Comparison of ENCODE assay signal across 27 cellular contexts in the genomic region with DNA sequence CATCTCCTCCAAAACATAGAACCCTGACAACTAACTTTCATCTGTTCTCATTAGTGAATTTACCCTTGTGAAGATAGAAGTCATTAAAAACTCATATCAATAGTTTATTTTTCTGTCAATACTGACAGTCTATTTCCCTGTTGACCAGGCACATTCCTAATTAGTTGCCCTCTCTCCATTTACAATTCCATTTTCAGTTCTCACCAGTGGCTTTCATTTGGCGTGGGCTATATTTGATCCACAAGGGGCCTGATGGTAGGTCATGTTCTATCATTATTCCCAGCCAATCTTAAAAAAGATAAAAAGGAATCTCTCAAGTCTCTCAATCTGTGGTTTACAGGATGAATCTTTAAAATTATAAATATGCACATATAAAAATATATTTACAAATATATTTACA. TPM values are rescaled to one million over a fixed set of nuclear protein-coding genes. Genes with fewer than 3 reads are reported as not detected.
DNase-seq lines count a peak whose midpoint lies in the region; ATAC-seq, FAIRE-seq and TF ChIP-seq lines count a peak whose summit lies in the region.
"Had no signal": no experiment of that assay in that cellular context is flagged by ENCODE, and none has a peak within 500 bp of the region (broad histone marks: within the 10 kb centered on the region; RNA-seq: fewer than 3 reads in every experiment).

No MANE protein-coding gene starts in this region.

- peak overlapping the region; percentile 7 for H3K4me3 Mint-ChIP-seq in activated naive CD8-positive, alpha-beta T cell treated with anti-CD3 and anti-CD28 coated beads for 36 hours
- H3K4me3 Mint-ChIP-seq in activated naive CD8-positive, alpha-beta T cell treated with anti-CD3 and anti-CD28 coated beads, Interleukin-2, amount 50 U/mL, for 24 hours, result no peak overlapping the region
- no peak overlapping the region for H3K4me3 Mint-ChIP-seq in H9
- H3K4me3 Mint-ChIP-seq: activated naive CD8-positive, alpha-beta T cell treated with anti-CD3 and anti-CD28 coated beads, Interleukin-2, amount 10 ng/mL, durations not matched to agents 7 days and 5 days; memory B cell; naive thymus-derived CD4-positive, alpha-beta T cell; T-cell had no signal

- H2BK120ac ChIP-seq in H9 (ENCODE audit: low read depth, low read length, poor library complexity, severe bottlenecking), result no peak overlapping the region

- H3K27ac ChIP-seq in PC-3 (ENCODE audit: low read length) (0 out of 2 replicates have a peak overlapping the region, but pooled peaks have one; percentile 14), esophagus squamous epithelium (peak overlapping the region in 3 of 4 donors; percentile 21 to 63 (median 50)), spleen (peak overlapping the region in 6 of 8 donors; percentile 10 to 94 (median 26)), H9 (ENCODE audit: insufficient read length, low read depth, low read length) (no peak overlapping the region)
- H3K27ac ChIP-seq: BLaER1 treated with 17β-estradiol and CSF1 and Interleukin-3, amounts not matched to agents 10 nM and 100 nM; body of pancreas; upper lobe of right lung had no signal

- CTCF ChIA-PET in PC-3 (lab: Charles Lee), result no interaction called here

- no peak overlapping the region for H2BK15ac ChIP-seq in H9 (ENCODE audit: low read depth, low read length)

- H3K4me2 ChIP-seq in PC-3 (ENCODE audit: low read length) (peak overlapping the region; percentile 17; the same call in 1 of the 2 replicates), H9 (ENCODE audit: insufficient read depth, insufficient read length, low read length) (no peak overlapping the region)

- no peak overlapping the region for H3K18ac ChIP-seq in H9 (ENCODE audit: insufficient read length, low read depth, low read length)

- H3F3A ChIP-seq in PC-3 (ENCODE audit: low read length, unreplicated experiment), result no peaks in the 10 kb centered on the region

- H3K23ac ChIP-seq in H9 (ENCODE audit: insufficient read length, low read depth, low read length), result no peak overlapping the region

- H4K8ac ChIP-seq in H9 (replicated peaks; ENCODE audit: insufficient read length, low read depth, low read length), result no peak overlapping the region

- no peaks in the 10 kb centered on the region for H3K9me2 ChIP-seq in PC-3 (replicated peaks; ENCODE audit: low read length)

- 73 to 75% methylated on average over 1 of the region's 1 CpG for WGBS in esophagus squamous epithelium, 2 donors
- 72 to 86% (median 77%) methylated on average over 1 of the region's 1 CpG for whole genome bisulfite sequencing in spleen, 5 donors
- WGBS in H9 (ENCODE audit: extremely low coverage, insufficient read length, low lambda C conversion rate), result no CpG with 5 or more reads among the region's 1 CpG

- no peak overlapping the region for H3K9ac ChIP-seq in PC-3 (ENCODE audit: low read length)
- no peak overlapping the region for H3K9ac ChIP-seq in H9 (ENCODE audit: extremely low read depth, insufficient read length, low read length)
- H3K9ac ChIP-seq: BLaER1 treated with 17β-estradiol and CSF1 and Interleukin-3, amounts not matched to agents 10 nM and 100 nM had no signal

- H3K9me3 Mint-ChIP-seq in activated naive CD8-positive, alpha-beta T cell treated with anti-CD3 and anti-CD28 coated beads for 36 hours, result peaks cover 2% of the 10 kb centered on the region
- no peaks in the 10 kb centered on the region for H3K9me3 Mint-ChIP-seq in activated naive CD8-positive, alpha-beta T cell treated with anti-CD3 and anti-CD28 coated beads, Interleukin-2, amount 50 U/mL, for 24 hours
- peaks cover 3 to 5% of the 10 kb centered on the region in 2 experiments; a peak in 3 of 5 replicates for H3K9me3 Mint-ChIP-seq in H9

- H2BK20ac ChIP-seq in H9 (ENCODE audit: low read depth, low read length, poor library complexity, severe bottlenecking), result no peak overlapping the region

- no peaks in the 10 kb centered on the region for H4K20me1 ChIP-seq in PC-3 (ENCODE audit: low read length)
- no peaks in the 10 kb centered on the region for H4K20me1 ChIP-seq in H9 (ENCODE audit: control insufficient read depth, insufficient read depth, insufficient read length)
- H4K20me1 ChIP-seq: BLaER1 treated with 17β-estradiol and CSF1 and Interleukin-3, amounts not matched to agents 10 nM and 100 nM had no signal

- peaks cover 28% of the 10 kb centered on the region for H3K4me1 ChIP-seq in PC-3 (ENCODE audit: insufficient read depth, low read length)
- H3K4me1 ChIP-seq in esophagus squamous epithelium, result peaks cover 6 to 57% (median 23%) of the 10 kb centered on the region in 3 donors
- H3K4me1 ChIP-seq in spleen, result peaks cover 0 to 47% (median 12%) of the 10 kb centered on the region in 6 donors
- peaks cover 4% of the 10 kb centered on the region; the same call in 1 of the 2 replicates for H3K4me1 ChIP-seq in H9 (ENCODE audit: insufficient read depth, low read length)

- H3T11ph ChIP-seq in H9 (ENCODE audit: low read length), result no peak overlapping the region

- H3K23me2 ChIP-seq in H9 (ENCODE audit: insufficient read length, low read depth, low read length, poor library complexity, severe bottlenecking), result peaks cover 6% of the 10 kb centered on the region

- DNase-seq in activated naive CD8-positive, alpha-beta T cell treated with anti-CD3 and anti-CD28 coated beads for 36 hours, result no peak
- no peak for DNase-seq in activated naive CD8-positive, alpha-beta T cell treated with anti-CD3 and anti-CD28 coated beads, Interleukin-2, amount 50 U/mL, for 24 hours
- DNase-seq in PC-3 (no peak), esophagus squamous epithelium (lab: John Stamatoyannopoulos, UW) (no peak), spleen (no peak), H9 (no peak), HTR-8/SVneo (ENCODE audit: insufficient read length, low spot score) (no peak)
- DNase-seq: activated CD4-positive, alpha-beta T cell treated with anti-CD3 and anti-CD28 coated beads for 48 hours; activated naive CD8-positive, alpha-beta T cell treated with anti-CD3 and anti-CD28 coated beads, Interleukin-2, amount 10 ng/mL, durations not matched to agents 7 days and 5 days; body of pancreas; effector CD4-positive, alpha-beta T cell; H7; Kasumi-1; naive thymus-derived CD4-positive, alpha-beta T cell; NCI-H1092; NCI-H2029; NCI-H748 treated with DMSO at 0.1 percent for 48 hours; retina; stimulated activated CD4-positive, alpha-beta T cell treated with anti-CD3 and anti-CD28 coated beads, Interleukin-12 subunit alpha, Interleukin-12 subunit beta, amount 100 ng/mL, for 4 hours; T-cell; upper lobe of right lung had no signal

- no peak overlapping the region for H3K56ac ChIP-seq in H9 (ENCODE audit: insufficient read length, low read depth, low read length)

- POLR2A ChIA-PET in PC-3 (lab: Charles Lee; ENCODE audit: unreplicated experiment), result no interaction called here

- H3K14ac ChIP-seq in H9 (ENCODE audit: insufficient read depth, low read length), result no peak overlapping the region

- H3K4ac ChIP-seq in H9 (ENCODE audit: low read depth, low read length), result no peak overlapping the region

- H3K4me3 ChIP-seq in PC-3 (ENCODE audit: low read length), result no peak overlapping the region
- no peak overlapping the region for H3K4me3 ChIP-seq in esophagus squamous epithelium
- peak overlapping the region in 2 of 8 donors; percentile 0 to 7 for H3K4me3 ChIP-seq in spleen
- H3K4me3 ChIP-seq: BLaER1 treated with 17β-estradiol and CSF1 and Interleukin-3, amounts not matched to agents 10 nM and 100 nM; body of pancreas; upper lobe of right lung had no signal

- no peaks in the 10 kb centered on the region for H3K36me3 Mint-ChIP-seq in activated naive CD8-positive, alpha-beta T cell treated with anti-CD3 and anti-CD28 coated beads for 36 hours
- peaks cover 5% of the 10 kb centered on the region for H3K36me3 Mint-ChIP-seq in activated naive CD8-positive, alpha-beta T cell treated with anti-CD3 and anti-CD28 coated beads, Interleukin-2, amount 50 U/mL, for 24 hours (ENCODE audit: low read depth)
- H3K36me3 Mint-ChIP-seq in H9 (ENCODE audit: insufficient read depth in 1 of 3, low read depth in 3 of 3), result no peaks in the 10 kb centered on the region
- H3K36me3 Mint-ChIP-seq: T-cell had no signal

- TF ChIP-seq POLR2A in esophagus squamous epithelium (IDR thresholded peaks at IDR 0.05) (no peak), spleen (IDR thresholded peaks at IDR 0.05) (no peak)

- H2AK5ac ChIP-seq in H9 (ENCODE audit: insufficient read length, low read length), result no peak overlapping the region

- no peaks in the 10 kb centered on the region for H3K36me3 ChIP-seq in PC-3 (ENCODE audit: low read depth, low read length)
- H3K36me3 ChIP-seq in esophagus squamous epithelium, result no peaks in the 10 kb centered on the region
- H3K36me3 ChIP-seq in spleen, result no peaks in the 10 kb centered on the region
- H3K36me3 ChIP-seq: BLaER1 treated with 17β-estradiol and CSF1 and Interleukin-3, amounts not matched to agents 10 nM and 100 nM; upper lobe of right lung had no signal

- BruUV-seq in PC-3 (replicated peaks; lab: Mats Ljungman, UMichigan), result no TSS peak

- FAIRE-seq in HTR-8/SVneo (lab: Jason Lieb, UNC), result no peak

- H3K27me3 Mint-ChIP-seq in activated naive CD8-positive, alpha-beta T cell treated with anti-CD3 and anti-CD28 coated beads for 36 hours, result no peaks in the 10 kb centered on the region
- peaks cover 3% of the 10 kb centered on the region for H3K27me3 Mint-ChIP-seq in activated naive CD8-positive, alpha-beta T cell treated with anti-CD3 and anti-CD28 coated beads, Interleukin-2, amount 50 U/mL, for 24 hours
- H3K27me3 Mint-ChIP-seq in H9 (ENCODE audit: low read depth), result peaks cover 30% of the 10 kb centered on the region

- no peaks in the 10 kb centered on the region for H3K79me1 ChIP-seq in H9 (ENCODE audit: insufficient read depth, low read depth, low read length, poor library complexity, severe bottlenecking)

- H2BK5ac ChIP-seq in H9 (ENCODE audit: insufficient read length, low read length), result no peak overlapping the region

- H3K4me1 Mint-ChIP-seq in activated naive CD8-positive, alpha-beta T cell treated with anti-CD3 and anti-CD28 coated beads for 36 hours, result peaks cover 24% of the 10 kb centered on the region
- H3K4me1 Mint-ChIP-seq in activated naive CD8-positive, alpha-beta T cell treated with anti-CD3 and anti-CD28 coated beads, Interleukin-2, amount 50 U/mL, for 24 hours, result peaks cover 45% of the 10 kb centered on the region
- peaks cover 9 to 15% of the 10 kb centered on the region in 2 experiments for H3K4me1 Mint-ChIP-seq in H9

- H3K9me3 ChIP-seq in PC-3 (ENCODE audit: low read length), result no peaks in the 10 kb centered on the region
- no peaks in the 10 kb centered on the region for H3K9me3 ChIP-seq in esophagus squamous epithelium
- H3K9me3 ChIP-seq in spleen, result peaks cover 0 to 3% (median 0%) of the 10 kb centered on the region in 8 donors
- H3K9me3 ChIP-seq in H9 (ENCODE audit: control insufficient read depth, low read depth, low read length), result no peaks in the 10 kb centered on the region
- H3K9me3 ChIP-seq: body of pancreas, upper lobe of right lung had no signal

- no peak overlapping the region for H4K91ac ChIP-seq in H9 (ENCODE audit: insufficient read length, low read depth, low read length)

- H2AFZ ChIP-seq in PC-3 (ENCODE audit: low read length) (no peak overlapping the region), H9 (ENCODE audit: low read length) (no peak overlapping the region)

- ATAC-seq in activated naive CD8-positive, alpha-beta T cell treated with anti-CD3 and anti-CD28 coated beads, Interleukin-2, amount 50 U/mL, for 24 hours, result no peak
- ATAC-seq in PC-3, result no peak
- ATAC-seq in GM21423 (IDR thresholded peaks at IDR 0.05; ENCODE audit: unreplicated experiment), result no peak
- ATAC-seq: body of pancreas; naive thymus-derived CD4-positive, alpha-beta T cell; T-cell; upper lobe of right lung had no signal

- H3K79me2 ChIP-seq in PC-3 (ENCODE audit: low read length) (peaks cover 9% of the 10 kb centered on the region), H9 (ENCODE audit: insufficient read depth, low read length) (no peaks in the 10 kb centered on the region)

- intact Hi-C loops in PC-3 (cut with micrococcal nuclease) (loop anchor here (2.0 to 5.0 kb wide), 2 partner anchors 35 to 218 kb away; no protein-coding TSS in a partner anchor), esophagus squamous epithelium (cut with DNase I) (no loop called here), spleen (cut with DNase I; ENCODE audit: low total_unique reads) (no loop called here)

- H3K27me3 ChIP-seq in PC-3 (ENCODE audit: low read length) (no peaks in the 10 kb centered on the region), esophagus squamous epithelium (no peaks in the 10 kb centered on the region), spleen (replicated peaks in 1 of 7) (no peaks in the 10 kb centered on the region), H9 (ENCODE audit: insufficient read depth, low read length) (no peaks in the 10 kb centered on the region; the same call in 1 of the 2 replicates)
- H3K27me3 ChIP-seq: BLaER1 treated with 17β-estradiol and CSF1 and Interleukin-3, amounts not matched to agents 10 nM and 100 nM; body of pancreas; upper lobe of right lung had no signal

- TF ChIP-seq CTCF in PC-3 (conservative IDR thresholded peaks at IDR 0.05; ENCODE audit: low read depth, low read length), result no peak
- no peak for TF ChIP-seq CTCF in esophagus squamous epithelium (IDR thresholded peaks at IDR 0.05)
- TF ChIP-seq CTCF in spleen (IDR thresholded peaks at IDR 0.05 in 8 of 11, conservative IDR thresholded peaks at IDR 0.05 in 3 of 11), result no peak
- no peak for TF ChIP-seq CTCF in H9 (conservative IDR thresholded peaks at IDR 0.05)

- H2BK12ac ChIP-seq in H9 (ENCODE audit: insufficient read length, low read depth, low read length), result no peak overlapping the region

- H3K27ac Mint-ChIP-seq in activated naive CD8-positive, alpha-beta T cell treated with anti-CD3 and anti-CD28 coated beads for 36 hours, result no peak overlapping the region
- H3K27ac Mint-ChIP-seq in activated naive CD8-positive, alpha-beta T cell treated with anti-CD3 and anti-CD28 coated beads, Interleukin-2, amount 50 U/mL, for 24 hours, result no peak overlapping the region
- H3K27ac Mint-ChIP-seq in H9, result no peak overlapping the region
- H3K27ac Mint-ChIP-seq: activated naive CD8-positive, alpha-beta T cell treated with anti-CD3 and anti-CD28 coated beads, Interleukin-2, amount 10 ng/mL, durations not matched to agents 7 days and 5 days; memory B cell had no signal

- no peak overlapping the region for H4K5ac ChIP-seq in H9 (ENCODE audit: insufficient read length, low read depth, low read length)

RNA-seq across cellular contexts. Expression of a gene that starts 3.9 kb away (rescaled TPM):
- 10 to 100 TPM; 29.1 to 30.7 TPM for total RNA-seq in activated naive CD8-positive, alpha-beta T cell treated with anti-CD3 and anti-CD28 coated beads for 36 hours
- total RNA-seq in PC-3 (2014; rRNA removed) (25.3 and 29.5 TPM in 2 replicates), esophagus squamous epithelium (10 to 100 TPM in 3 of 4 donors, 1 to 10 TPM in 1; 9.8 to 37.2 (median 23.1) TPM), spleen (10 to 100 TPM; 17.7 to 33.6 (median 26.6) TPM), H9 (2021) (21.0 and 22.3 TPM in 2 replicates)
- polyA plus RNA-seq in spleen, result 10 to 100 TPM in 2 of 3 donors, 1 to 10 TPM in 1; 9.8 to 25.3 (median 17.0) TPM

RNA-seq across cellular contexts. Expression of a gene that starts 25.6 kb away (rescaled TPM):
- not detected for total RNA-seq in activated naive CD8-positive, alpha-beta T cell treated with anti-CD3 and anti-CD28 coated beads for 36 hours
- total RNA-seq in PC-3 (2014; rRNA removed) (not detected in 2 replicates), esophagus squamous epithelium (not detected), spleen (not detected), H9 (2021) (0.15 TPM in 1 of 2 replicates, not detected in the other)
- not detected for polyA plus RNA-seq in spleen
- total RNA-seq: activated naive CD8-positive, alpha-beta T cell treated with anti-CD3 and anti-CD28 coated beads, Interleukin-2, amount 10 ng/mL, durations not matched to agents 7 days and 5 days; body of pancreas; esophagus mucosa; glomerular endothelial cell; H7; naive thymus-derived CD4-positive, alpha-beta T cell; omental fat pad; T-cell; upper lobe of right lung had no signal
- polyA plus RNA-seq: naive thymus-derived CD4-positive, alpha-beta T cell had no signal

RNA-seq across cellular contexts. Expression of a gene that starts 35.7 kb away (rescaled TPM):
- not detected for total RNA-seq in activated naive CD8-positive, alpha-beta T cell treated with anti-CD3 and anti-CD28 coated beads for 36 hours
- not detected in 2 replicates for total RNA-seq in PC-3 (2014; rRNA removed)
- total RNA-seq in esophagus squamous epithelium, result not detected
- total RNA-seq in spleen, result not detected
- polyA plus RNA-seq in spleen, result not detected
- not detected in 2 replicates for total RNA-seq in H9 (2021)
- total RNA-seq: activated naive CD8-positive, alpha-beta T cell treated with anti-CD3 and anti-CD28 coated beads, Interleukin-2, amount 10 ng/mL, durations not matched to agents 7 days and 5 days; body of pancreas; esophagus mucosa; glomerular endothelial cell; H7; naive thymus-derived CD4-positive, alpha-beta T cell; omental fat pad; T-cell; upper lobe of right lung had no signal
- polyA plus RNA-seq: naive thymus-derived CD4-positive, alpha-beta T cell had no signal

RNA-seq across cellular contexts. Expression of a gene that starts 57.1 kb away (rescaled TPM):
- total RNA-seq in activated naive CD8-positive, alpha-beta T cell treated with anti-CD3 and anti-CD28 coated beads for 36 hours, result 10 to 100 TPM; 21.1 to 22.3 TPM
- 32.0 and 42.1 TPM in 2 replicates for total RNA-seq in PC-3 (2014; rRNA removed)
- total RNA-seq in esophagus squamous epithelium, result 10 to 100 TPM; 41.7 to 73.2 (median 57.6) TPM
- 10 to 100 TPM; 31.5 to 56.5 (median 46.0) TPM for total RNA-seq in spleen
- polyA plus RNA-seq in spleen, result 10 to 100 TPM; 30.2 to 39.5 (median 34.2) TPM
- total RNA-seq in H9 (2021), result 12.6 and 13.6 TPM in 2 replicates
